Comparison of ENCODE assay signal across 12 cellular contexts in genomic region chr16:4291699-4292098, GRCh38. TPM values are rescaled to one million over a fixed set of nuclear protein-coding genes. Genes with fewer than 3 reads are reported as not detected.
"Had no signal": no experiment of that assay in that cellular context is flagged by ENCODE, and none has a peak within 500 bp of the region (broad histone marks: within the 10 kb centered on the region; RNA-seq: fewer than 3 reads in every experiment).

No MANE protein-coding gene starts in this region.

- H3K36me3 Mint-ChIP-seq: naive thymus-derived CD8-positive, alpha-beta T cell had no signal

- H3K27ac Mint-ChIP-seq: activated T-helper 1 cell treated with anti-CD3 and anti-CD28 coated beads, Interleukin-12 subunit alpha, Interleukin-12 subunit beta, Interleukin-2, Interleukin-4 antibody, amounts not matched to agents 30 ng/mL and 10 ng/mL and 1 ng/mL, durations not matched to agents 14 hours and 24 hours and 36 hours; T-helper 2 cell treated with Interferon-gamma antibody and Interleukin-4, amounts not matched to agents 5 μg/mL and 100 μg/mL, for 36 hours had no signal

- H3K4me3 Mint-ChIP-seq: activated T-helper 1 cell treated with anti-CD3 and anti-CD28 coated beads, Interleukin-12 subunit alpha, Interleukin-12 subunit beta, Interleukin-2, Interleukin-4 antibody, amounts not matched to agents 30 ng/mL and 10 ng/mL and 1 ng/mL, durations not matched to agents 14 hours and 24 hours and 36 hours; naive thymus-derived CD8-positive, alpha-beta T cell; T-helper 2 cell treated with Interferon-gamma antibody and Interleukin-4, amounts not matched to agents 5 μg/mL and 100 μg/mL, for 36 hours had no signal

- DNase-seq: activated CD4-positive, alpha-beta T cell treated with anti-CD3 and anti-CD28 coated beads, Interleukin-2, amount 50 U/mL, for 1 hour; mucosa of descending colon; naive thymus-derived CD8-positive, alpha-beta T cell; stimulated activated naive CD8-positive, alpha-beta T cell treated with anti-CD3 and anti-CD28 coated beads, Interleukin-15, Interleukin-2, amounts not matched to agents 100 U/mL and 50 U/mL, for 24 hours; upper lobe of left lung had no signal

- H3K36me3 ChIP-seq: left lung, prostate gland, upper lobe of left lung had no signal

- H3K27me3 ChIP-seq: upper lobe of left lung had no signal

- ATAC-seq: naive thymus-derived CD8-positive, alpha-beta T cell; stimulated activated naive CD8-positive, alpha-beta T cell treated with anti-CD3 and anti-CD28 coated beads, Interleukin-15, Interleukin-2, amounts not matched to agents 100 U/mL and 50 U/mL, for 24 hours had no signal

- H3K27ac ChIP-seq: prostate gland had no signal

- H3K9me3 ChIP-seq: left lung, mucosa of descending colon, prostate gland, upper lobe of left lung had no signal

- H3K4me3 ChIP-seq: left lung, mucosa of descending colon, prostate gland, upper lobe of left lung had no signal

- H3K9me3 Mint-ChIP-seq: activated T-helper 1 cell treated with anti-CD3 and anti-CD28 coated beads, Interleukin-12 subunit alpha, Interleukin-12 subunit beta, Interleukin-2, Interleukin-4 antibody, amounts not matched to agents 30 ng/mL and 10 ng/mL and 1 ng/mL, durations not matched to agents 14 hours and 24 hours and 36 hours; naive thymus-derived CD8-positive, alpha-beta T cell; T-helper 2 cell treated with Interferon-gamma antibody and Interleukin-4, amounts not matched to agents 5 μg/mL and 100 μg/mL, for 36 hours had no signal

RNA-seq across cellular contexts. Expression of gene GLIS2, which starts 24.2 kb away (rescaled TPM):
- polyA plus RNA-seq: naive thymus-derived CD8-positive, alpha-beta T cell had no signal

RNA-seq across cellular contexts. Expression of gene SRL, which starts 49.8 kb away (rescaled TPM):
- total RNA-seq: activated CD8-positive, alpha-beta memory T cell treated with anti-CD3 and anti-CD28 coated beads for 36 hours; activated T-helper 1 cell treated with anti-CD3 and anti-CD28 coated beads, Interleukin-12 subunit alpha, Interleukin-12 subunit beta, Interleukin-2, Interleukin-4 antibody, amounts not matched to agents 30 ng/mL and 10 ng/mL and 1 ng/mL, durations not matched to agents 14 hours and 24 hours and 36 hours; bronchial epithelial cell; chondrocyte; naive thymus-derived CD8-positive, alpha-beta T cell had no signal
- polyA plus RNA-seq: naive thymus-derived CD8-positive, alpha-beta T cell had no signal
